8 cellular contexts compared by ENCODE assay signal in the genomic region with DNA sequence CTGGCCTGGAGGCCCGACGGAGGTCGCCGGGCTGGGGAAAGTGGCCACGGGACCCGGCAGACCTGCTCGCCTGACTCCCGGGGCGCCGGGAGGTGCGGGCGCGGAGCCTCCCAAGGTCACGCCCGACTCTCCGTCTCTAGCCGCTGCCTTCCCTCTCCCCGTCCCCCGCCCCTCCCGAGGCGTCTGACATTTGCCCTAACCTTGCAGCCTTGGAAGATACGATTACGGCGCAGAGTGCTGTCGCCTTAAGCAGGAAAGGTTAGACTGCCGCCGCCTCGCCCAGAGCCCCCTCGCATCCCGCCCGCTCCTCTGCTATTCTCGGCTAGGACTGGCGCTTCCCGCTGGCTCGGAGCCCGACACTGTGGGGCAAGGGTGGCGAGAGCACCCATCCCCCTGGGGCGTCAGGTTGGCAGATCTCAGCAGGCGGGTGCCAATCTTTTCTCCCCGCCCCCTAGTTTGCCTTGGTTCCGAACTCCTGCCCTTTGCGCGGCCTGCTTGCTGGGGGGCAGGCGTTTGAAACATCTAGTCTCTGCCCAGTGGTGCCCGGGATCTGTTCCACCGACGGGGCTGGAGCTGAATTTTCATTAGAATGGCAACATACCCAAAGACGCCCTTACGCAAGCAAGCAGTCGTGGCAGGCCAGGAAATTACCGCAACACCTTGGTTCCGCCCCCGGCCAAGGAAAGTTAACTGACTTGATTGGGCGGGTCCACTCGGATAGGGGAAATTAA. TPM values are rescaled to one million over a fixed set of nuclear protein-coding genes. Genes with fewer than 3 reads are reported as not detected.
DNase-seq lines count a peak whose midpoint lies in the region; ATAC-seq and TF ChIP-seq lines count a peak whose summit lies in the region.

No MANE protein-coding gene starts in this region.

- peak overlapping the region; percentile 90 to 99 (median 98) for H3K27ac Mint-ChIP-seq in naive thymus-derived CD8-positive, alpha-beta T cell

- H3K4me1 ChIP-seq in NT2/D1 (ENCODE audit: insufficient read depth, insufficient read length) (no peaks in the 10 kb centered on the region), esophagus squamous epithelium (peaks cover 8 to 36% (median 10%) of the 10 kb centered on the region in 3 donors)

- H3K4me3 Mint-ChIP-seq in naive thymus-derived CD8-positive, alpha-beta T cell: peak overlapping the region; percentile 94 to 99 (median 98)

- no peaks in the 10 kb centered on the region for H3K27me3 Mint-ChIP-seq in naive thymus-derived CD8-positive, alpha-beta T cell

- peak in 1 of 6 experiments; percentile 4 for TF ChIP-seq CTCF in esophagus squamous epithelium (IDR thresholded peaks at IDR 0.05)

- no peaks in the 10 kb centered on the region for H3K9me3 ChIP-seq in NT2/D1 (ENCODE audit: insufficient read depth, low read length)
- H3K9me3 ChIP-seq in esophagus squamous epithelium: no peaks in the 10 kb centered on the region

- intact Hi-C loops in esophagus squamous epithelium (cut with DNase I): no loop called here

- H3K9ac ChIP-seq in NT2/D1 (ENCODE audit: insufficient read length, low read depth): peak overlapping the region; percentile 91

- H3K4me3 ChIP-seq in NT2/D1 (ENCODE audit: insufficient read length, low read depth): peak overlapping the region; percentile 82
- peak overlapping the region; percentile 86 to 96 (median 90) for H3K4me3 ChIP-seq in esophagus squamous epithelium

- H3K27me3 ChIP-seq in NT2/D1 (ENCODE audit: insufficient read depth, insufficient read length) (peaks cover 6% of the 10 kb centered on the region), esophagus squamous epithelium (no peaks in the 10 kb centered on the region)

- 0 to 4% methylated on average over 11 to 22 of the region's 55 CpGs for WGBS in esophagus squamous epithelium, 2 donors

- H3K36me3 Mint-ChIP-seq in naive thymus-derived CD8-positive, alpha-beta T cell: peaks cover 0 to 3% (median 0%) of the 10 kb centered on the region in 3 donors

- H3K27ac ChIP-seq in esophagus squamous epithelium: peak overlapping the region; percentile 95 to 97 (median 96)

- H3K36me3 ChIP-seq in NT2/D1 (ENCODE audit: insufficient read depth, insufficient read length, low read length): peaks cover 12% of the 10 kb centered on the region
- H3K36me3 ChIP-seq in esophagus squamous epithelium: no peaks in the 10 kb centered on the region

- POLR2A ChIA-PET in naive thymus-derived CD8-positive, alpha-beta T cell (lab: Charles Lee): interaction anchor here (0.7 to 1.8 kb wide), 6 partner anchors 8 to 1826 kb away, joined by 3 to 6 read pairs (median 3); a partner anchor contains a TSS

- no peaks in the 10 kb centered on the region for H3K9me3 Mint-ChIP-seq in naive thymus-derived CD8-positive, alpha-beta T cell

- peak in 1 of 4 donors; percentile 25 for TF ChIP-seq POLR2A in esophagus squamous epithelium (IDR thresholded peaks at IDR 0.05)

- H3K4me1 Mint-ChIP-seq in naive thymus-derived CD8-positive, alpha-beta T cell: peaks cover 10 to 34% (median 29%) of the 10 kb centered on the region in 4 donors

- ATAC-seq in GM19043 (IDR thresholded peaks at IDR 0.05; ENCODE audit: low read depth, unreplicated experiment) (peak; percentile 38), HG03342 (IDR thresholded peaks at IDR 0.05; ENCODE audit: unreplicated experiment) (peak; percentile 58)
- ATAC-seq in naive thymus-derived CD8-positive, alpha-beta T cell: peak; percentile 70 to 71

- DNase-seq in AG20443 (ENCODE audit: low spot score) (peak; percentile 64), NT2/D1 (ENCODE audit: low read depth, low spot score) (no peak), esophagus squamous epithelium (lab: John Stamatoyannopoulos, UW) (peak; percentile 24)
- peak; percentile 76 for DNase-seq in activated T-cell treated with anti-CD3 and anti-CD28 coated beads, Interleukin-2, amount 50 U/mL, for 1 hour
- peak; percentile 49 to 86 (median 74) for DNase-seq in naive thymus-derived CD8-positive, alpha-beta T cell
- DNase-seq in stimulated activated naive CD4-positive, alpha-beta T cell treated with Interleukin-2 at 50 U/mL for 16 hours (lab: John Stamatoyannopoulos, UW): peak; percentile 75

RNA-seq across cellular contexts. Expression of a gene that starts 0.8 kb away (rescaled TPM):
- total RNA-seq in esophagus squamous epithelium: 10 to 100 TPM; 43.1 to 77.2 (median 47.4) TPM
- total RNA-seq in naive thymus-derived CD8-positive, alpha-beta T cell: 10 to 100 TPM; 15.7 to 18.0 TPM
- 10 to 100 TPM; 30.4 to 35.9 (median 30.5) TPM for polyA plus RNA-seq in naive thymus-derived CD8-positive, alpha-beta T cell
